In the genomic region with DNA sequence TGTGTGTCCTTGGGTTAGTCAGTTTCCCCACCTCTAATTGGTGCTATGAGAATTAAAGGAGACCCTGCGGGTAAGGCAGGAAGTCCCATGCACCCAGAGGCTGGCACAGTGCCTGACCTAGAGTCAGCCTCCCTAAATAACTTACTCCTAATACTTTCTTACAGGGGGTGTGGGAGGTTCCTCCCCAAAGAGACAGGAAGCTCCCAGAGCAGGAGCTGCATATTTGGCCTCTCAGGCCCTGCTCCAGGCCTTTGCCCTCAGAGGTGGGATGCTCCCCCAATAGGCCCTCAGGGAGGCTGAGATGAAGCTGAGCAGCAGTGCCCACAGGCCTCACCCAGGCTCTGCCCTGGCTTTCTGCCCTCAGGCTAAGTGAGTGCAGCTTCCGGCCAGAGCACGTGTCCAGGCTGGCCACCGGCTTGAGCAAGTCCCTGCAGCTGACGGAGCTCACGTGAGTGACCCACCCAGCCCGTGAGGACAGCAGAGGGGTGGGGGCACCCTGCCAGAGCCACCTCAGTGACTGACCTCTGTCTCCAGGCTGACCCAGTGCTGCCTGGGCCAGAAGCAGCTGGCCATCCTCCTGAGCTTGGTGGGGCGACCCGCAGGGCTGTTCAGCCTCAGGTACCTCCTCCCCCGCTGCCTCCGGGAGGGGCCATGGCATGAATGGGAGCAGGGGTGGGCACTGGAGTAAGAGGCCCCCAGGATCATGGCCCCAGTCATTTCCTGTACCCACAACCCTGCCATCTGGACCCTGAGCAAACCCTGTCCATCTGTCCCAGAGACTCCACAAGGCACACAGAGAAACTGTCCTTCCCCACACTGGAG, we compare ENCODE assay signal across 1 cellular context.
A peak's percentile ranks its signal among the peaks of the same experiment; 100 is the strongest.
TF ChIP-seq lines count a peak whose summit lies in the region.

No MANE protein-coding gene starts in this region.

TF ChIP-seq in HepG2, 621 proteins besides CTCF, POLR2A, EP300 and RAD21 (continued from another document and continues in another):
- TF ChIP-seq, protein P1, sequence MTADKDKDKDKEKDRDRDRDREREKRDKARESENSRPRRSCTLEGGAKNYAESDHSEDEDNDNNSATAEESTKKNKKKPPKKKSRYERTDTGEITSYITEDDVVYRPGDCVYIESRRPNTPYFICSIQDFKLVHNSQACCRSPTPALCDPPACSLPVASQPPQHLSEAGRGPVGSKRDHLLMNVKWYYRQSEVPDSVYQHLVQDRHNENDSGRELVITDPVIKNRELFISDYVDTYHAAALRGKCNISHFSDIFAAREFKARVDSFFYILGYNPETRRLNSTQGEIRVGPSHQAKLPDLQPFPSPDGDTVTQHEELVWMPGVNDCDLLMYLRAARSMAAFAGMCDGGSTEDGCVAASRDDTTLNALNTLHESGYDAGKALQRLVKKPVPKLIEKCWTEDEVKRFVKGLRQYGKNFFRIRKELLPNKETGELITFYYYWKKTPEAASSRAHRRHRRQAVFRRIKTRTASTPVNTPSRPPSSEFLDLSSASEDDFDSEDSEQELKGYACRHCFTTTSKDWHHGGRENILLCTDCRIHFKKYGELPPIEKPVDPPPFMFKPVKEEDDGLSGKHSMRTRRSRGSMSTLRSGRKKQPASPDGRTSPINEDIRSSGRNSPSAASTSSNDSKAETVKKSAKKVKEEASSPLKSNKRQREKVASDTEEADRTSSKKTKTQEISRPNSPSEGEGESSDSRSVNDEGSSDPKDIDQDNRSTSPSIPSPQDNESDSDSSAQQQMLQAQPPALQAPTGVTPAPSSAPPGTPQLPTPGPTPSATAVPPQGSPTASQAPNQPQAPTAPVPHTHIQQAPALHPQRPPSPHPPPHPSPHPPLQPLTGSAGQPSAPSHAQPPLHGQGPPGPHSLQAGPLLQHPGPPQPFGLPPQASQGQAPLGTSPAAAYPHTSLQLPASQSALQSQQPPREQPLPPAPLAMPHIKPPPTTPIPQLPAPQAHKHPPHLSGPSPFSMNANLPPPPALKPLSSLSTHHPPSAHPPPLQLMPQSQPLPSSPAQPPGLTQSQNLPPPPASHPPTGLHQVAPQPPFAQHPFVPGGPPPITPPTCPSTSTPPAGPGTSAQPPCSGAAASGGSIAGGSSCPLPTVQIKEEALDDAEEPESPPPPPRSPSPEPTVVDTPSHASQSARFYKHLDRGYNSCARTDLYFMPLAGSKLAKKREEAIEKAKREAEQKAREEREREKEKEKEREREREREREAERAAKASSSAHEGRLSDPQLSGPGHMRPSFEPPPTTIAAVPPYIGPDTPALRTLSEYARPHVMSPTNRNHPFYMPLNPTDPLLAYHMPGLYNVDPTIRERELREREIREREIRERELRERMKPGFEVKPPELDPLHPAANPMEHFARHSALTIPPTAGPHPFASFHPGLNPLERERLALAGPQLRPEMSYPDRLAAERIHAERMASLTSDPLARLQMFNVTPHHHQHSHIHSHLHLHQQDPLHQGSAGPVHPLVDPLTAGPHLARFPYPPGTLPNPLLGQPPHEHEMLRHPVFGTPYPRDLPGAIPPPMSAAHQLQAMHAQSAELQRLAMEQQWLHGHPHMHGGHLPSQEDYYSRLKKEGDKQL (CRISPR knock-in tag; IDR thresholded peaks at IDR 0.05; ENCODE audit: low read depth): no peak
- TF ChIP-seq GPN1 (CRISPR knock-in tag; IDR thresholded peaks at IDR 0.05; ENCODE audit: borderline replicate concordance): no peak
- TF ChIP-seq MED1 (CRISPR knock-in tag; IDR thresholded peaks at IDR 0.05): 0 out of 2 replicates have a peak, but pooled peaks have one; percentile 12
- TF ChIP-seq, protein P2, sequence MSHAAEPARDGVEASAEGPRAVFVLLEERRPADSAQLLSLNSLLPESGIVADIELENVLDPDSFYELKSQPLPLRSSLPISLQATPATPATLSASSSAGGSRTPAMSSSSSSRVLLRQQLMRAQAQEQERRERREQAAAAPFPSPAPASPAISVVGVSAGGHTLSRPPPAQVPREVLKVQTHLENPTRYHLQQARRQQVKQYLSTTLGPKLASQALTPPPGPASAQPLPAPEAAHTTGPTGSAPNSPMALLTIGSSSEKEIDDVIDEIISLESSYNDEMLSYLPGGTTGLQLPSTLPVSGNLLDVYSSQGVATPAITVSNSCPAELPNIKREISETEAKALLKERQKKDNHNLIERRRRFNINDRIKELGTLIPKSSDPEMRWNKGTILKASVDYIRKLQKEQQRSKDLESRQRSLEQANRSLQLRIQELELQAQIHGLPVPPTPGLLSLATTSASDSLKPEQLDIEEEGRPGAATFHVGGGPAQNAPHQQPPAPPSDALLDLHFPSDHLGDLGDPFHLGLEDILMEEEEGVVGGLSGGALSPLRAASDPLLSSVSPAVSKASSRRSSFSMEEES (CRISPR knock-in tag; IDR thresholded peaks at IDR 0.05): peak; percentile 80
- TF ChIP-seq, protein P3, sequence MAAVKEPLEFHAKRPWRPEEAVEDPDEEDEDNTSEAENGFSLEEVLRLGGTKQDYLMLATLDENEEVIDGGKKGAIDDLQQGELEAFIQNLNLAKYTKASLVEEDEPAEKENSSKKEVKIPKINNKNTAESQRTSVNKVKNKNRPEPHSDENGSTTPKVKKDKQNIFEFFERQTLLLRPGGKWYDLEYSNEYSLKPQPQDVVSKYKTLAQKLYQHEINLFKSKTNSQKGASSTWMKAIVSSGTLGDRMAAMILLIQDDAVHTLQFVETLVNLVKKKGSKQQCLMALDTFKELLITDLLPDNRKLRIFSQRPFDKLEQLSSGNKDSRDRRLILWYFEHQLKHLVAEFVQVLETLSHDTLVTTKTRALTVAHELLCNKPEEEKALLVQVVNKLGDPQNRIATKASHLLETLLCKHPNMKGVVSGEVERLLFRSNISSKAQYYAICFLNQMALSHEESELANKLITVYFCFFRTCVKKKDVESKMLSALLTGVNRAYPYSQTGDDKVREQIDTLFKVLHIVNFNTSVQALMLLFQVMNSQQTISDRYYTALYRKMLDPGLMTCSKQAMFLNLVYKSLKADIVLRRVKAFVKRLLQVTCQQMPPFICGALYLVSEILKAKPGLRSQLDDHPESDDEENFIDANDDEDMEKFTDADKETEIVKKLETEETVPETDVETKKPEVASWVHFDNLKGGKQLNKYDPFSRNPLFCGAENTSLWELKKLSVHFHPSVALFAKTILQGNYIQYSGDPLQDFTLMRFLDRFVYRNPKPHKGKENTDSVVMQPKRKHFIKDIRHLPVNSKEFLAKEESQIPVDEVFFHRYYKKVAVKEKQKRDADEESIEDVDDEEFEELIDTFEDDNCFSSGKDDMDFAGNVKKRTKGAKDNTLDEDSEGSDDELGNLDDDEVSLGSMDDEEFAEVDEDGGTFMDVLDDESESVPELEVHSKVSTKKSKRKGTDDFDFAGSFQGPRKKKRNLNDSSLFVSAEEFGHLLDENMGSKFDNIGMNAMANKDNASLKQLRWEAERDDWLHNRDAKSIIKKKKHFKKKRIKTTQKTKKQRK (IDR thresholded peaks at IDR 0.05; ENCODE audit: low read length): no peak
- TF ChIP-seq PRMT3 (CRISPR knock-in tag; IDR thresholded peaks at IDR 0.05; ENCODE audit: borderline replicate concordance, low read depth): no peak
- no peak for TF ChIP-seq ZNF510 (CRISPR knock-in tag; IDR thresholded peaks at IDR 0.05; ENCODE audit: low read depth)
- TF ChIP-seq POLR2AphosphoS2 (IDR thresholded peaks at IDR 0.05; ENCODE audit: low read depth, low read length): no peak
- TF ChIP-seq YEATS2 (CRISPR knock-in tag; IDR thresholded peaks at IDR 0.05; ENCODE audit: borderline replicate concordance): no peak
- TF ChIP-seq, protein P4, sequence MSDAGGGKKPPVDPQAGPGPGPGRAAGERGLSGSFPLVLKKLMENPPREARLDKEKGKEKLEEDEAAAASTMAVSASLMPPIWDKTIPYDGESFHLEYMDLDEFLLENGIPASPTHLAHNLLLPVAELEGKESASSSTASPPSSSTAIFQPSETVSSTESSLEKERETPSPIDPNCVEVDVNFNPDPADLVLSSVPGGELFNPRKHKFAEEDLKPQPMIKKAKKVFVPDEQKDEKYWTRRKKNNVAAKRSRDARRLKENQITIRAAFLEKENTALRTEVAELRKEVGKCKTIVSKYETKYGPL (CRISPR knock-in tag; IDR thresholded peaks at IDR 0.05): no peak
- no peak for TF ChIP-seq MTA1 (CRISPR knock-in tag; IDR thresholded peaks at IDR 0.05; ENCODE audit: borderline replicate concordance)
- TF ChIP-seq, protein P5, sequence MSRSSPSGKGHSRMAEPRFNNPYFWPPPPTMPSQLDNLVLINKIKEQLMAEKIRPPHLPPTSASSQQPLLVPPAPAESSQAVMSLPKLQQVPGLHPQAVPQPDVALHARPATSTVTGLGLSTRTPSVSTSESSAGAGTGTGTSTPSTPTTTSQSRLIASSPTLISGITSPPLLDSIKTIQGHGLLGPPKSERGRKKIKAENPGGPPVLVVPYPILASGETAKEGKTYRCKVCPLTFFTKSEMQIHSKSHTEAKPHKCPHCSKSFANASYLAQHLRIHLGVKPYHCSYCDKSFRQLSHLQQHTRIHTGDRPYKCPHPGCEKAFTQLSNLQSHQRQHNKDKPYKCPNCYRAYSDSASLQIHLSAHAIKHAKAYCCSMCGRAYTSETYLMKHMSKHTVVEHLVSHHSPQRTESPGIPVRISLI (CRISPR knock-in tag; IDR thresholded peaks at IDR 0.05; ENCODE audit: borderline replicate concordance): no peak
- TF ChIP-seq DNMT1 (CRISPR knock-in tag; IDR thresholded peaks at IDR 0.05): no peak
- TF ChIP-seq, protein P6, sequence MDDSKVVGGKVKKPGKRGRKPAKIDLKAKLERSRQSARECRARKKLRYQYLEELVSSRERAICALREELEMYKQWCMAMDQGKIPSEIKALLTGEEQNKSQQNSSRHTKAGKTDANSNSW (CRISPR knock-in tag; IDR thresholded peaks at IDR 0.05; ENCODE audit: borderline replicate concordance): no peak
- no peak for TF ChIP-seq TCF7L2 (IDR thresholded peaks at IDR 0.05; ENCODE audit: low read depth, low read length)
- no peak for TF ChIP-seq ZSCAN31 (CRISPR knock-in tag; IDR thresholded peaks at IDR 0.05; ENCODE audit: low read depth)
- TF ChIP-seq MXD4 (CRISPR knock-in tag; IDR thresholded peaks at IDR 0.05): no peak
- peak; percentile 72; the same call in 1 of the 2 replicates for TF ChIP-seq ZNF724P (CRISPR knock-in tag; IDR thresholded peaks at IDR 0.05; ENCODE audit: borderline replicate concordance)
- no peak for TF ChIP-seq CBX1 (IDR thresholded peaks at IDR 0.05; ENCODE audit: low read depth)
- TF ChIP-seq ZFP36L2 (CRISPR knock-in tag; IDR thresholded peaks at IDR 0.05): no peak
- no peak for TF ChIP-seq GLI4 (CRISPR knock-in tag; IDR thresholded peaks at IDR 0.05; ENCODE audit: borderline replicate concordance)
- TF ChIP-seq, protein P7, sequence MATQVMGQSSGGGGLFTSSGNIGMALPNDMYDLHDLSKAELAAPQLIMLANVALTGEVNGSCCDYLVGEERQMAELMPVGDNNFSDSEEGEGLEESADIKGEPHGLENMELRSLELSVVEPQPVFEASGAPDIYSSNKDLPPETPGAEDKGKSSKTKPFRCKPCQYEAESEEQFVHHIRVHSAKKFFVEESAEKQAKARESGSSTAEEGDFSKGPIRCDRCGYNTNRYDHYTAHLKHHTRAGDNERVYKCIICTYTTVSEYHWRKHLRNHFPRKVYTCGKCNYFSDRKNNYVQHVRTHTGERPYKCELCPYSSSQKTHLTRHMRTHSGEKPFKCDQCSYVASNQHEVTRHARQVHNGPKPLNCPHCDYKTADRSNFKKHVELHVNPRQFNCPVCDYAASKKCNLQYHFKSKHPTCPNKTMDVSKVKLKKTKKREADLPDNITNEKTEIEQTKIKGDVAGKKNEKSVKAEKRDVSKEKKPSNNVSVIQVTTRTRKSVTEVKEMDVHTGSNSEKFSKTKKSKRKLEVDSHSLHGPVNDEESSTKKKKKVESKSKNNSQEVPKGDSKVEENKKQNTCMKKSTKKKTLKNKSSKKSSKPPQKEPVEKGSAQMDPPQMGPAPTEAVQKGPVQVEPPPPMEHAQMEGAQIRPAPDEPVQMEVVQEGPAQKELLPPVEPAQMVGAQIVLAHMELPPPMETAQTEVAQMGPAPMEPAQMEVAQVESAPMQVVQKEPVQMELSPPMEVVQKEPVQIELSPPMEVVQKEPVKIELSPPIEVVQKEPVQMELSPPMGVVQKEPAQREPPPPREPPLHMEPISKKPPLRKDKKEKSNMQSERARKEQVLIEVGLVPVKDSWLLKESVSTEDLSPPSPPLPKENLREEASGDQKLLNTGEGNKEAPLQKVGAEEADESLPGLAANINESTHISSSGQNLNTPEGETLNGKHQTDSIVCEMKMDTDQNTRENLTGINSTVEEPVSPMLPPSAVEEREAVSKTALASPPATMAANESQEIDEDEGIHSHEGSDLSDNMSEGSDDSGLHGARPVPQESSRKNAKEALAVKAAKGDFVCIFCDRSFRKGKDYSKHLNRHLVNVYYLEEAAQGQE (IDR thresholded peaks at IDR 0.05; ENCODE audit: borderline replicate concordance in 1 of 2, low read depth in 1 of 2, low read length in 2 of 2): no peak
- TF ChIP-seq ZSCAN9 (CRISPR knock-in tag; IDR thresholded peaks at IDR 0.05; ENCODE audit: borderline replicate concordance): no peak
- TF ChIP-seq, protein P8, sequence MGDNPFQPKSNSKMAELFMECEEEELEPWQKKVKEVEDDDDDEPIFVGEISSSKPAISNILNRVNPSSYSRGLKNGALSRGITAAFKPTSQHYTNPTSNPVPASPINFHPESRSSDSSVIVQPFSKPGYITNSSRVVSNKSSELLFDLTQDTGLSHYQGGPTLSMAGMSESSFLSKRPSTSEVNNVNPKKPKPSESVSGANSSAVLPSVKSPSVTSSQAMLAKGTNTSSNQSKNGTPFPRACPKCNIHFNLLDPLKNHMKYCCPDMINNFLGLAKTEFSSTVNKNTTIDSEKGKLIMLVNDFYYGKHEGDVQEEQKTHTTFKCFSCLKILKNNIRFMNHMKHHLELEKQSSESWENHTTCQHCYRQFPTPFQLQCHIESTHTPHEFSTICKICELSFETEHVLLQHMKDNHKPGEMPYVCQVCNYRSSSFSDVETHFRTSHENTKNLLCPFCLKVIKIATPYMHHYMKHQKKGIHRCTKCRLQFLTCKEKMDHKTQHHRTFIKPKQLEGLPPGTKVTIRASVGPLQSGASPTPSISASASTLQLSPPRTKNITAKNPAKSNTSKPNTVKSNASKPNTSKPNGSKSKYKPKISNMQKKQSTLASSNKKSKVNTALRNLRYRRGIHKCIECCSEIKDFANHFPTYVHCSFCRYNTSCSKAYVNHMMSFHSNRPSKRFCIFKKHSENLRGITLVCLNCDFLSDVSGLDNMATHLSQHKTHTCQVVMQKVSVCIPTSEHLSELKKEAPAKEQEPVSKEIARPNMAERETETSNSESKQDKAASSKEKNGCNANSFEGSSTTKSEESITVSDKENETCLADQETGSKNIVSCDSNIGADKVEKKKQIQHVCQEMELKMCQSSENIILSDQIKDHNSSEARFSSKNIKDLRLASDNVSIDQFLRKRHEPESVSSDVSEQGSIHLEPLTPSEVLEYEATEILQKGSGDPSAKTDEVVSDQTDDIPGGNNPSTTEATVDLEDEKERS (CRISPR knock-in tag; IDR thresholded peaks at IDR 0.05): no peak
- TF ChIP-seq ZFP41 (CRISPR knock-in tag; IDR thresholded peaks at IDR 0.05; ENCODE audit: borderline replicate concordance): no peak
- no peak for TF ChIP-seq DMAP1 (CRISPR knock-in tag; IDR thresholded peaks at IDR 0.05)
- no peak for TF ChIP-seq FOXC1 (CRISPR knock-in tag; IDR thresholded peaks at IDR 0.05; ENCODE audit: borderline replicate concordance)
